Comparison of ENCODE assay signal across 8 cellular contexts in the genomic region with DNA sequence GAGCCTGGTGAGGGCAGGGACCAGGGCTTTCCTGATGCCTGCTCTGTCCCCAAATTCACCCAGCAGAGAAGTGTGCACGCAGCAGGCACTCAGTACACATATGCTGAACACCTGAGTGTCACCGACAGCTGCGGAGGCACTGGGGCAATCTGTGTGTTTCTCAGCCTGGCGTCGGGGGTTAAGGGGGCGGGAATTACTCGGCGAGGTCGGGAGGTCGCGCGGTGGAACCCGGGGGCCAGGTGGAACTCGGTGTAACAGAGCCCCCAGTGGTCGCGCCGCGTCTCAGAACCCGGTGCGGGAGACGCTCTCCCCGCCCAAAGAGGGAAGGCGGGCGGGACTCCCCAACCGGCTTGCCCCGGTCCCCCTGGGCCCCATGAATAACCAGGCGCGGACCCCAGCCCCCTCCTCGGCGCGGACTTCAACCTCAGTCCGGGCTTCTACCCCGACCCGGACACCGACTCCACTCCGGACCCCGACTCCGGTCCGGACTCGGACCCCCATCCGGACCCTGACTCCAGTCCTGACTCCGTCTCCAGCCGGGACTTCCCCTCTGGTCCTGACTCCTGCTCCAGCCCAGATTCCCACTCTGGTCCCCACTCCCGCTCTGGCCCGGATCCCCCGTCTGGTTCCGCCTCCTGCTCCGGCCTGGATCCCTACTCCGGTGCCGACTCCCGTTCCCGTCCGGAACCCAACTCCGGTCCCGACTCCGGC. TPM values are rescaled to one million over a fixed set of nuclear protein-coding genes. Genes with fewer than 3 reads are reported as not detected.
DNase-seq lines count a peak whose midpoint lies in the region; ATAC-seq and TF ChIP-seq lines count a peak whose summit lies in the region.

A gene with protein sequence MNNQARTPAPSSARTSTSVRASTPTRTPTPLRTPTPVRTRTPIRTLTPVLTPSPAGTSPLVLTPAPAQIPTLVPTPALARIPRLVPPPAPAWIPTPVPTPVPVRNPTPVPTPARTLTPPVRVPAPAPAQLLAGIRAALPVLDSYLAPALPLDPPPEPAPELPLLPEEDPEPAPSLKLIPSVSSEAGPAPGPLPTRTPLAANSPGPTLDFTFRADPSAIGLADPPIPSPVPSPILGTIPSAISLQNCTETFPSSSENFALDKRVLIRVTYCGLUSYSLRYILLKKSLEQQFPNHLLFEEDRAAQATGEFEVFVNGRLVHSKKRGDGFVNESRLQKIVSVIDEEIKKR (plus strand): TSS at position 300 of the 711 bp plus-strand sequence. CDS start 74 bp downstream, at position 374.

- ATAC-seq in HG02938 (IDR thresholded peaks at IDR 0.05; ENCODE audit: unreplicated experiment) (no peak), GM18498 (IDR thresholded peaks at IDR 0.05; ENCODE audit: unreplicated experiment) (no peak)

- TF ChIP-seq CTCF in type B pancreatic cell (conservative IDR thresholded peaks at IDR 0.05), result no peak

- no peaks in the 10 kb centered on the region for H3K36me3 Mint-ChIP-seq in activated naive CD8-positive, alpha-beta T cell
- peaks cover 3% of the 10 kb centered on the region for H3K36me3 Mint-ChIP-seq in type B pancreatic cell

- peak; percentile 38 for DNase-seq in activated T-cell treated with anti-CD3 and anti-CD28 coated beads, Interleukin-2, amount 50 U/mL, for 1 hour
- no peak for DNase-seq in activated T-cell treated with anti-CD3 and anti-CD28 coated beads for 4 hours
- DNase-seq in left kidney (ENCODE audit: low read depth, low spot score), result peak; percentile 90
- no peak for DNase-seq in type B pancreatic cell (ENCODE audit: extremely low spot score, unreplicated experiment)
- DNase-seq in MV-4-11 (lab: John Stamatoyannopoulos, UW), result no peak

- H3K9me3 Mint-ChIP-seq in activated naive CD8-positive, alpha-beta T cell (ENCODE audit: low read depth), result no peaks in the 10 kb centered on the region
- H3K9me3 Mint-ChIP-seq in type B pancreatic cell, result no peaks in the 10 kb centered on the region

- H3K4me3 Mint-ChIP-seq in activated naive CD8-positive, alpha-beta T cell, result peak within 1 kb of the TSS; percentile 83
- H3K4me3 Mint-ChIP-seq in type B pancreatic cell, result peak within 1 kb of the TSS; percentile 88

- peaks cover 9% of the 10 kb centered on the region for H3K4me1 Mint-ChIP-seq in activated naive CD8-positive, alpha-beta T cell (ENCODE audit: low read depth)
- H3K4me1 Mint-ChIP-seq in type B pancreatic cell (ENCODE audit: unreplicated experiment), result peaks cover 10% of the 10 kb centered on the region

- no peak within 1 kb of the TSS for H3K27ac Mint-ChIP-seq in activated naive CD8-positive, alpha-beta T cell
- no peak within 1 kb of the TSS for H3K27ac Mint-ChIP-seq in type B pancreatic cell

- peaks cover 19% of the 10 kb centered on the region for H3K27me3 Mint-ChIP-seq in activated naive CD8-positive, alpha-beta T cell
- H3K27me3 Mint-ChIP-seq in type B pancreatic cell, result peaks cover 64% of the 10 kb centered on the region

RNA-seq across cellular contexts. Expression of the gene that starts here (rescaled TPM):
- 1.1 TPM in 1 of 2 replicates, not detected in the other for total RNA-seq in type B pancreatic cell (ENCODE audit: low replicate concordance)

Comparison
In these comparisons a context has a peak if more than half of its experiments do, and no peak if none do; other contexts are left out.
1. DNase-seq: peak in activated T-cell treated with anti-CD3 and anti-CD28 coated beads, Interleukin-2, amount 50 U/mL, for 1 hour (single experiment) and left kidney (single experiment); none in activated T-cell treated with anti-CD3 and anti-CD28 coated beads for 4 hours (single experiment), type B pancreatic cell (single experiment) and MV-4-11 (single experiment).